In the genomic region with DNA sequence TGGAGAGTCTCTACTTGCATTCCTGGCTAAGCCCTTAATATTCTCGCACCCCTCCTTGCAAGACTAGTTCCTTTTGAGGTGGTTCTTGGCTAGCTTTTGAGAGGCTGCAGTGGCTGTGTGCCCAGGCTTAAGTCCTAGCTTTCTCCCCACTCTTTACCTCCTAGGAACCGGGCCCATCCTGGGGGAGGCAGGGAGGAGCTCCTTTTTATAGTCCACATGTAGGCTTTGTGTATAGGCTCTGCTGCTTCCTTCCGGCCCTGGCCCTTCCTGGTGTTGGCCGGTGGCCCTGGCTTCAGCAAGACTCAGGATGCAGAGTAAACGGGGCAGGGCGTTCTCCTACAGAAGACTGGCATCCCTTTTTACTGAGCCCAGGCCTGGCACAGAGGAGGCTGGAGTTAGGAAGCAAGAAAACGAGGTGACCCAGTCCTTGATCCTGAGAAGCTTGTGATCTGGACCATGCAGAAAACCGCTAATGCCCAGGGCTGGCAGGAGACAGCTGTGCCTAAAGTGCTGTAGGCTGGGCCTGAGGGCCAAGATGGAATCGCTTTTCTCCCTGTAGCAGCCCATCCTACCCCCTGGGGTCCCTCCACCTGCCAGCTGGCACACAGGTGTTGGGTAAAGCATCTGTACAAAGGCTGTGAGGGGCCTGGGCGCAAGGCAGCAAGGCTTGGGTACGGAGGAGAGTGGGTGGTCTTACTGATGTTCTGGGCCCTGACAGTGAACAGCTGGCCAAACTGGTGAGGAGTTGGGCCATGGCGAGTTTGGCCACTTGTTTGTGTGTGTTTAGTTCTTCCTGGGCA, we compare ENCODE assay signal across 10 cellular contexts. TPM values are rescaled to one million over a fixed set of nuclear protein-coding genes. Genes with fewer than 3 reads are reported as not detected.
A peak's percentile ranks its signal among the peaks of the same experiment; 100 is the strongest.
DNase-seq lines count a peak whose midpoint lies in the region; ATAC-seq and TF ChIP-seq lines count a peak whose summit lies in the region.
"Had no signal": no experiment of that assay in that cellular context is flagged by ENCODE, and none has a peak within 500 bp of the region (broad histone marks: within the 10 kb centered on the region; RNA-seq: fewer than 3 reads in every experiment).

No MANE protein-coding gene starts in this region.

- peaks cover 100% of the 10 kb centered on the region for H3K4me1 ChIP-seq in CD4-positive, alpha-beta memory T cell (ENCODE audit: insufficient read depth, low read length)

- peaks cover 90 to 100% (median 97%) of the 10 kb centered on the region in 4 donors for H3K4me1 Mint-ChIP-seq in CD4-positive, alpha-beta memory T cell
- peaks cover 87% of the 10 kb centered on the region for H3K4me1 Mint-ChIP-seq in T-helper 17 cell

- CTCF ChIA-PET in CD4-positive, alpha-beta memory T cell (lab: Charles Lee; ENCODE audit: partially characterized antibody): interaction anchor here (1.4 to 5.0 kb wide), 5 partner anchors 10 to 27 kb away, joined by 6 to 49 read pairs (median 11); no protein-coding TSS in a partner anchor

- H3K27me3 Mint-ChIP-seq in CD4-positive, alpha-beta memory T cell: no peaks in the 10 kb centered on the region
- no peaks in the 10 kb centered on the region for H3K27me3 Mint-ChIP-seq in T-helper 17 cell

- intact Hi-C loops in CD4-positive, alpha-beta memory T cell (cut with micrococcal nuclease): loop anchor here (1.0 kb wide), 1 partner anchor 8 kb away; no protein-coding TSS in a partner anchor
- intact Hi-C loops in posterior cingulate gyrus (cut with DNase I): no loop called here

- H3K9me3 ChIP-seq in CD4-positive, alpha-beta memory T cell (ENCODE audit: control insufficient read depth in 1 of 2, low read length in 2 of 2): no peaks in the 10 kb centered on the region
- no peaks in the 10 kb centered on the region for H3K9me3 ChIP-seq in T-helper 17 cell (ENCODE audit: control insufficient read depth, low read length, poor library complexity, severe bottlenecking)

- POLR2A ChIA-PET in CD4-positive, alpha-beta memory T cell (lab: Charles Lee; ENCODE audit: partially characterized antibody): interaction anchor here (0.6 to 16.6 kb wide), 4 partner anchors 5 to 111 kb away, joined by 3 to 753 read pairs (median 380); partner anchors contain the start of gene PLCG1

- TF ChIP-seq CTCF in fibroblast of the aortic adventitia (IDR thresholded peaks at IDR 0.05; ENCODE audit: insufficient read depth, low read length): no peak

- peak overlapping the region in 7 of 8 donors; percentile 61 to 99 (median 96) for H3K4me3 Mint-ChIP-seq in CD4-positive, alpha-beta memory T cell
- H3K4me3 Mint-ChIP-seq in T-helper 17 cell: peak overlapping the region; percentile 98

- H3K4me3 ChIP-seq in CD4-positive, alpha-beta memory T cell (ENCODE audit: low read length in 2 of 2): no peak overlapping the region
- H3K4me3 ChIP-seq in fibroblast of the aortic adventitia (ENCODE audit: low read depth, low read length): no peak overlapping the region
- H3K4me3 ChIP-seq: smooth muscle cell had no signal

- H3K36me3 Mint-ChIP-seq in CD4-positive, alpha-beta memory T cell: peaks cover 24 to 30% of the 10 kb centered on the region in 2 donors
- H3K36me3 Mint-ChIP-seq in T-helper 17 cell (ENCODE audit: low read depth): peaks cover 5% of the 10 kb centered on the region

- no peaks in the 10 kb centered on the region for H3K27me3 ChIP-seq in CD4-positive, alpha-beta memory T cell (ENCODE audit: insufficient read depth, low read length)

- DNase-seq in CD4-positive, alpha-beta memory T cell: peak in 1 of 5 donors; percentile 28
- DNase-seq in T-helper 17 cell (no peak), fibroblast of the aortic adventitia (ENCODE audit: low read depth) (peak; percentile 58), posterior cingulate gyrus (peak in 9 of 10 donors; percentile 40 to 95 (median 79)), NCI-H2196 treated with DMSO at 0.1 percent for 48 hours (lab: John Stamatoyannopoulos, UW; ENCODE audit: unreplicated experiment) (no peak), OCI-M1 (lab: John Stamatoyannopoulos, UW) (no peak)
- DNase-seq: NCI-H1092 treated with DMSO at 0.1 percent for 48 hours had no signal

- H3K27ac ChIP-seq in CD4-positive, alpha-beta memory T cell (ENCODE audit: low read depth, low read length): peak overlapping the region; percentile 46

- H3K27ac Mint-ChIP-seq in CD4-positive, alpha-beta memory T cell: peak overlapping the region; percentile 88 to 98 (median 94)
- peak overlapping the region; percentile 96 for H3K27ac Mint-ChIP-seq in T-helper 17 cell

- no peaks in the 10 kb centered on the region for H3K36me3 ChIP-seq in CD4-positive, alpha-beta memory T cell (ENCODE audit: insufficient read depth, low read length)

- ATAC-seq in T-helper 17 cell (no peak), GM18907 (IDR thresholded peaks at IDR 0.05; ENCODE audit: unreplicated experiment) (no peak), GM21786 (IDR thresholded peaks at IDR 0.05; ENCODE audit: unreplicated experiment) (no peak)

- H3K9me3 Mint-ChIP-seq in CD4-positive, alpha-beta memory T cell: no peaks in the 10 kb centered on the region

RNA-seq across cellular contexts. Expression of gene PLCG1, which starts 8.7 kb away (rescaled TPM):
- 100 to 1,000 TPM; 319 to 320 TPM for total RNA-seq in CD4-positive, alpha-beta memory T cell
- polyA plus RNA-seq in CD4-positive, alpha-beta memory T cell: 10 to 100 TPM; 22.8 to 68.7 TPM
- total RNA-seq in T-helper 17 cell (100 to 1,000 TPM; 420 to 428 TPM), fibroblast of the aortic adventitia (ENCODE audit: low replicate concordance) (38.0 and 56.4 TPM in 2 replicates)

Comparison
In these comparisons a context has a peak if more than half of its experiments do, and no peak if none do; other contexts are left out.
1. DNase-seq: peak in fibroblast of the aortic adventitia (single experiment) and posterior cingulate gyrus (9 of 10); none in T-helper 17 cell (0 of 3), NCI-H2196 treated with DMSO at 0.1 percent for 48 hours (single experiment) and OCI-M1 (single experiment).